ENCODE assay signal across 28 cellular contexts in genomic region chr7:126937196-126937595, GRCh38.
DNase-seq lines count a peak whose midpoint lies in the region; FAIRE-seq and TF ChIP-seq lines count a peak whose summit lies in the region.
"Had no signal": no experiment of that assay in that cellular context is flagged by ENCODE, and none has a peak within 500 bp of the region (broad histone marks: within the 10 kb centered on the region; RNA-seq: fewer than 3 reads in every experiment).

No MANE protein-coding gene starts in this region.

- intact Hi-C loops in stomach (cut with DNase I; ENCODE audit: low total_unique reads) = no loop called here

- H3K27me3 ChIP-seq in stomach (no peaks in the 10 kb centered on the region), tibial nerve (no peaks in the 10 kb centered on the region)
- H3K27me3 ChIP-seq: BLaER1, brain microvascular endothelial cell had no signal

- 19 to 48% (median 40%) methylated on average over 2 of the region's 2 CpGs for WGBS in stomach, 5 donors
- WGBS in tibial nerve, 2 donors = 59 to 61% methylated on average over 2 of the region's 2 CpGs

- no peaks in the 10 kb centered on the region for H3K36me3 ChIP-seq in stomach
- H3K36me3 ChIP-seq in tibial nerve = no peaks in the 10 kb centered on the region
- H3K36me3 ChIP-seq: BLaER1, brain microvascular endothelial cell had no signal

- H3K4me1 ChIP-seq in stomach = no peaks in the 10 kb centered on the region
- no peaks in the 10 kb centered on the region for H3K4me1 ChIP-seq in tibial nerve
- H3K4me1 ChIP-seq: BLaER1 had no signal

- TF ChIP-seq EP300 in stomach (IDR thresholded peaks at IDR 0.05) = no peak
- no peak for TF ChIP-seq EP300 in tibial nerve (IDR thresholded peaks at IDR 0.05)

- FAIRE-seq in GM12891 (lab: Jason Lieb, UNC) = no peak
- FAIRE-seq: H54, islet of Langerhans had no signal

- TF ChIP-seq CTCF in C4-2B (conservative IDR thresholded peaks at IDR 0.05) = no peak
- TF ChIP-seq CTCF in astrocyte of the spinal cord (IDR thresholded peaks at IDR 0.05; ENCODE audit: low read depth, low read length) = no peak
- no peak for TF ChIP-seq CTCF in stomach (IDR thresholded peaks at IDR 0.05)
- TF ChIP-seq CTCF in tibial nerve (IDR thresholded peaks at IDR 0.05) = no peak

- H3K9me3 ChIP-seq in stomach (no peaks in the 10 kb centered on the region), tibial nerve (no peaks in the 10 kb centered on the region)
- H3K9me3 ChIP-seq: BLaER1 had no signal

- TF ChIP-seq POLR2A in stomach (IDR thresholded peaks at IDR 0.05) = no peak
- no peak for TF ChIP-seq POLR2A in GM12891 (IDR thresholded peaks at IDR 0.05; ENCODE audit: low read depth, low read length)
- TF ChIP-seq POLR2A in tibial nerve (IDR thresholded peaks at IDR 0.05) = no peak

- H3K27ac ChIP-seq in C4-2B (peak overlapping the region; percentile 59; the same call in 1 of the 2 replicates), stomach (no peak overlapping the region), tibial nerve (no peak overlapping the region)
- H3K27ac ChIP-seq: BLaER1, brain microvascular endothelial cell, epithelial cell of prostate had no signal

- H3K4me3 ChIP-seq in astrocyte of the spinal cord (ENCODE audit: low read depth, low read length) (no peak overlapping the region), stomach (no peak overlapping the region), tibial nerve (no peak overlapping the region)
- H3K4me3 ChIP-seq: BLaER1 had no signal

- peak; percentile 14 for DNase-seq in HK-2 (ENCODE audit: unreplicated experiment)
- peak; percentile 27 for DNase-seq in astrocyte of the spinal cord (ENCODE audit: low read depth, low spot score)
- peak; percentile 96 for DNase-seq in kidney glomerular epithelial cell (lab: John Stamatoyannopoulos, UW)
- DNase-seq in stomach = no peak
- DNase-seq in OCI-M2 (lab: John Stamatoyannopoulos, UW; ENCODE audit: unreplicated experiment) = no peak
- DNase-seq in GM12891 (ENCODE audit: insufficient read length, low spot score) = no peak
- no peak for DNase-seq in tibial nerve (ENCODE audit: low spot score in 2 of 2)
- DNase-seq: activated CD4-positive, alpha-beta memory T cell treated with anti-CD3 and anti-CD28 coated beads, Interleukin-2, amount 10 ng/mL, durations not matched to agents 7 days and 5 days; activated CD8-positive, alpha-beta memory T cell treated with anti-CD3 and anti-CD28 coated beads, Interleukin-2, amount 50 U/mL, for 4 hours; activated naive CD4-positive, alpha-beta T cell treated with Interleukin-2 at 50 U/mL for 16 hours; brain microvascular endothelial cell; glutamatergic neuron; Kasumi-1; naive B cell; NCI-H1694; NCI-H2171 treated with DMSO at 0.1 percent for 48 hours; NCI-H524; NK-92 treated with Interleukin-12 subunit alpha and Interleukin-12 subunit beta, amount 100 ng/mL, for 24 hours; nucleus accumbens; Right ventricle myocardium superior; stimulated activated CD4-positive, alpha-beta T cell treated with anti-CD3 and anti-CD28 coated beads, Interleukin-4, amount 100 ng/mL, for 4 hours; T-helper 17 cell; trophoblast cell had no signal

- in situ Hi-C loops in astrocyte of the spinal cord (cut with HindIII; ENCODE audit: low sequenced_read_pairs) = no loop called here

TF ChIP-seq in GM12891, 5 proteins besides CTCF, POLR2A, EP300 and RAD21:
- TF ChIP-seq PAX5 (IDR thresholded peaks at IDR 0.05; ENCODE audit: insufficient read depth, low read length, severe bottlenecking) (no peak), SPI1 (IDR thresholded peaks at IDR 0.05; ENCODE audit: low read depth, low read length) (no peak), POU2F2 (IDR thresholded peaks at IDR 0.05; ENCODE audit: low read depth, low read length) (no peak), POLR2AphosphoS5 (IDR thresholded peaks at IDR 0.05; ENCODE audit: low read depth, low read length) (no peak), TAF1 (IDR thresholded peaks at IDR 0.05; ENCODE audit: low read depth, low read length) (no peak)

Comparison
In these comparisons a context has a peak if more than half of its experiments do, and no peak if none do; other contexts are left out.
1. DNase-seq: peak in HK-2 (single experiment), astrocyte of the spinal cord (single experiment) and kidney glomerular epithelial cell (single experiment); none in stomach (single experiment), OCI-M2 (single experiment), GM12891 (single experiment) and tibial nerve (0 of 2).